35 cellular contexts compared by ENCODE assay signal in the genomic region with DNA sequence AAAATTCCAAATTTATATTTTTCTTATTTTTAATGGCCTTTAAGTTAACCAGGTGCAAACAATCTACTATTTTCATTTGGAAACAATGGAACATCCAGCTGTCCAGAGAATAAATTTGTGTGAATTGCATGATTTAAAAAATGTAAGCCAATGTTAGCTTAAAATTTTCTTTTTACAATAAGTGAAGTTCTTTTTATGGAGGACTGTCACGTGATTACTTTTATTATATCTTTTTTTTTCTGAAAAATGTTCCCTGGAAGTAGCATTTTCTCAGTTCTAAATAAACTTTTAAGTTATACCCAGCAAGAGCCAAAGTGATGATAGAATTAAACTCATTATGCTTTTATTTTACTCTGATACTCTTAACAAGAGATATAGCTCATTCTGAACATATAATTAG.
"Had no signal": no experiment of that assay in that cellular context is flagged by ENCODE, and none has a peak within 500 bp of the region (broad histone marks: within the 10 kb centered on the region; RNA-seq: fewer than 3 reads in every experiment).

No MANE protein-coding gene starts in this region.

- DNase-seq: Karpas-422, Kasumi-1, MG63, MM.1S, MV-4-11, NCI-H1048, NCI-H1092, NCI-H1092 treated with DMSO at 0.1 percent for 48 hours, NCI-H1105, NCI-H1105 treated with DMSO at 0.1 percent for 48 hours, NCI-H1417 treated with DMSO at 0.1 percent for 48 hours, NCI-H1436, NCI-H1436 treated with DMSO at 0.1 percent for 48 hours, NCI-H146, NCI-H1694, NCI-H1694 treated with DMSO at 0.1 percent for 48 hours, NCI-H187, NCI-H187 treated with DMSO at 0.1 percent for 48 hours, NCI-H2029, NCI-H2029 treated with DMSO at 0.1 percent for 48 hours, NCI-H2081, NCI-H2081 treated with DMSO at 0.1 percent for 48 hours, NCI-H2107, NCI-H2171, NCI-H2171 treated with DMSO at 0.1 percent for 48 hours, NCI-H2227 treated with DMSO at 0.1 percent for 48 hours, NCI-H226, NCI-H345, NCI-H446, NCI-H446 treated with DMSO at 0.1 percent for 48 hours, NCI-H510A, NCI-H510A treated with DMSO at 0.1 percent for 48 hours, NCI-H524, NCI-H524 treated with DMSO at 0.1 percent for 48 hours, NCI-H526 had no signal

- H3K4me3 ChIP-seq: MG63 had no signal

- H3K27me3 ChIP-seq: MG63 had no signal

- H3K36me3 ChIP-seq: MG63 had no signal

- H3K9me3 ChIP-seq: MG63 had no signal
